Comparison of ENCODE assay signal across 23 cellular contexts in the genomic region with DNA sequence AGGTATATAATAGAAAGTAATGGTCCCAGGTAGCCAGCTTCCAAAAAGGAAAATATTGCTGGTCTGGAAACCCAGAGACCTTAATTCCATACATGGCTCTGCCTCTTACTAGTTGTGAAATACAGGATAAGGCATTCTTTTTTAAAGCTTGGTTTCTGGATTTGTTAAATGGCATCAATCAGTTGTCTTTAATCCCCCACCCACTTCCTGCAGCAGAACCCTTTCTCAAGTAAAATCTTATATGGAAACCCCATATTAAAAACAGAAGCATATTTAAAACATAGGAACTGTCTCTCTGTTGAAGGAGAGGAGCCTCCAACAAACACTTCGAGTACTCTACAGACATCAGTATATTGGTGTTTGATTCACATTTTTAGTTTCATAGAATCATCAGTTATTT. TPM values are rescaled to one million over a fixed set of nuclear protein-coding genes. Genes with fewer than 3 reads are reported as not detected.
A peak's percentile ranks its signal among the peaks of the same experiment; 100 is the strongest.
DNase-seq lines count a peak whose midpoint lies in the region; ATAC-seq and TF ChIP-seq lines count a peak whose summit lies in the region.
"Had no signal": no experiment of that assay in that cellular context is flagged by ENCODE, and none has a peak within 500 bp of the region (broad histone marks: within the 10 kb centered on the region; RNA-seq: fewer than 3 reads in every experiment).

No MANE protein-coding gene starts in this region.

- CTCF ChIA-PET in A673 (lab: Charles Lee), result no interaction called here
- CTCF ChIA-PET in activated CD4-positive, alpha-beta T cell treated with anti-CD3 and anti-CD28 coated beads for 36 hours (lab: Charles Lee), result interaction anchor here (1.4 kb wide), 1 partner anchor 9 kb away, joined by 4 read pairs; no protein-coding TSS in a partner anchor

- ATAC-seq in psoas muscle (no peak), HG03108 (IDR thresholded peaks at IDR 0.05; ENCODE audit: unreplicated experiment) (no peak), HG02623 (IDR thresholded peaks at IDR 0.05; ENCODE audit: unreplicated experiment) (no peak), GM19455 (IDR thresholded peaks at IDR 0.05; ENCODE audit: unreplicated experiment) (no peak)
- no peak for ATAC-seq in activated CD4-positive, alpha-beta T cell treated with anti-CD3 and anti-CD28 coated beads for 36 hours
- ATAC-seq: mucosa of descending colon; stimulated activated naive CD8-positive, alpha-beta T cell treated with anti-CD3 and anti-CD28 coated beads, Interleukin-15, Interleukin-2, amounts not matched to agents 100 U/mL and 50 U/mL, for 24 hours had no signal

- H3K36me3 Mint-ChIP-seq in brain, result peaks cover 42% of the 10 kb centered on the region
- H3K36me3 Mint-ChIP-seq in activated CD4-positive, alpha-beta T cell treated with anti-CD3 and anti-CD28 coated beads for 36 hours (ENCODE audit: low read depth), result no peaks in the 10 kb centered on the region
- H3K36me3 Mint-ChIP-seq: activated CD4-positive, alpha-beta memory T cell treated with anti-CD3 and anti-CD28 coated beads for 36 hours; CD8-positive, alpha-beta memory T cell had no signal

- peak overlapping the region; percentile 93 for H3K4me2 ChIP-seq in KMS-11

- POLR2A ChIA-PET in A673 (lab: Charles Lee; ENCODE audit: low non-redundant PET), result no interaction called here
- POLR2A ChIA-PET in activated CD4-positive, alpha-beta T cell treated with anti-CD3 and anti-CD28 coated beads for 36 hours (lab: Charles Lee), result no interaction called here

- peak overlapping the region; percentile 87 for H3K27ac ChIP-seq in A673 (ENCODE audit: low read depth, low read length, poor library complexity, severe bottlenecking)
- H3K27ac ChIP-seq in KMS-11, result peak overlapping the region; percentile 87
- H3K27ac ChIP-seq in psoas muscle, result peak overlapping the region; percentile 82
- H3K27ac ChIP-seq: epithelial cell of prostate, VCaP had no signal

- no peak for TF ChIP-seq CTCF in A673 (conservative IDR thresholded peaks at IDR 0.05; ENCODE audit: low read depth, low read length)
- no peak for TF ChIP-seq CTCF in KMS-11 (conservative IDR thresholded peaks at IDR 0.05; ENCODE audit: low read depth, low read length)
- TF ChIP-seq CTCF in brain (conservative IDR thresholded peaks at IDR 0.05), result no peak
- no peak for TF ChIP-seq CTCF in psoas muscle (IDR thresholded peaks at IDR 0.05)

- H3K9me3 ChIP-seq in A673 (ENCODE audit: low read depth, low read length, poor library complexity, severe bottlenecking) (no peaks in the 10 kb centered on the region), psoas muscle (no peaks in the 10 kb centered on the region)
- H3K9me3 ChIP-seq: mucosa of descending colon had no signal

- peak; percentile 56 for DNase-seq in A673 (ENCODE audit: low spot score)
- no peak for DNase-seq in psoas muscle
- no peak for DNase-seq in activated CD4-positive, alpha-beta T cell treated with anti-CD3 and anti-CD28 coated beads for 36 hours
- DNase-seq: activated CD4-positive, alpha-beta memory T cell treated with anti-CD3 and anti-CD28 coated beads for 36 hours; activated naive CD4-positive, alpha-beta T cell treated with anti-CD3 and anti-CD28 coated beads for 36 hours; activated T-cell treated with anti-CD3 and anti-CD28 coated beads, Interleukin-2, amount 50 U/mL, for 1 hour; CD8-positive, alpha-beta memory T cell; cortex of kidney; GDM1; KG1; mucosa of descending colon; NCI-H1048; NCI-H2107; NCI-H82; stimulated activated naive CD8-positive, alpha-beta T cell treated with anti-CD3 and anti-CD28 coated beads, Interleukin-15, Interleukin-2, amounts not matched to agents 100 U/mL and 50 U/mL, for 24 hours; T-helper 1 cell had no signal

- peak overlapping the region in 1 of 5 experiments; percentile 35 for H3K4me3 Mint-ChIP-seq in brain
- no peak overlapping the region for H3K4me3 Mint-ChIP-seq in activated CD4-positive, alpha-beta T cell treated with anti-CD3 and anti-CD28 coated beads for 36 hours
- H3K4me3 Mint-ChIP-seq: activated CD4-positive, alpha-beta memory T cell treated with anti-CD3 and anti-CD28 coated beads for 36 hours; activated naive CD4-positive, alpha-beta T cell treated with anti-CD3 and anti-CD28 coated beads for 36 hours; CD8-positive, alpha-beta memory T cell had no signal

- H3K27me3 ChIP-seq in A673 (replicated peaks; ENCODE audit: insufficient read depth, low read depth, low read length, poor library complexity) (no peaks in the 10 kb centered on the region), KMS-11 (ENCODE audit: insufficient read depth, low read depth) (no peaks in the 10 kb centered on the region), psoas muscle (ENCODE audit: insufficient read depth in 3 of 3, low read length in 2 of 3) (no peaks in the 10 kb centered on the region)

- 91 to 97% (median 94%) methylated on average over 1 of the region's 1 CpG for WGBS in psoas muscle, 3 donors

- no peak overlapping the region for H2AFZ ChIP-seq in KMS-11 (ENCODE audit: low read depth)

- no TSS peak for BruUV-seq in A673 (replicated peaks; lab: Mats Ljungman, UMichigan)

- H3K4me1 Mint-ChIP-seq in brain, result peaks cover 67% of the 10 kb centered on the region
- H3K4me1 Mint-ChIP-seq in activated CD4-positive, alpha-beta T cell treated with anti-CD3 and anti-CD28 coated beads for 36 hours, result peaks cover 3% of the 10 kb centered on the region
- H3K4me1 Mint-ChIP-seq: CD8-positive, alpha-beta memory T cell had no signal

- H3K9ac ChIP-seq in KMS-11, result peak overlapping the region; percentile 76; the same call in 1 of the 2 replicates

- H3K36me3 ChIP-seq in A673 (ENCODE audit: insufficient read depth, low read length, poor library complexity, severe bottlenecking) (no peaks in the 10 kb centered on the region), KMS-11 (ENCODE audit: insufficient read depth) (no peaks in the 10 kb centered on the region), psoas muscle (ENCODE audit: insufficient read depth in 1 of 2, low read depth in 1 of 2) (peaks cover 0 to 8% of the 10 kb centered on the region in 2 donors)

- H3K4me1 ChIP-seq in A673 (ENCODE audit: insufficient read depth, low read length, poor library complexity, severe bottlenecking) (peaks cover 56% of the 10 kb centered on the region), KMS-11 (ENCODE audit: low read depth, poor library complexity, severe bottlenecking) (peaks cover 45% of the 10 kb centered on the region), psoas muscle (peaks cover 32% of the 10 kb centered on the region)

- H4K20me1 ChIP-seq in KMS-11 (ENCODE audit: insufficient read depth), result no peaks in the 10 kb centered on the region

- no peaks in the 10 kb centered on the region for H3K79me2 ChIP-seq in KMS-11 (ENCODE audit: insufficient read depth, low read depth)

- H3K4me3 ChIP-seq in A673 (ENCODE audit: low read depth, low read length, poor library complexity, severe bottlenecking) (no peak overlapping the region), KMS-11 (IDR thresholded peaks at IDR 0.05; ENCODE audit: insufficient read depth, low read depth, low read length) (no peak overlapping the region), psoas muscle (no peak overlapping the region)
- H3K4me3 ChIP-seq: mucosa of descending colon had no signal

- H3K9me3 Mint-ChIP-seq in brain, result no peaks in the 10 kb centered on the region
- no peaks in the 10 kb centered on the region for H3K9me3 Mint-ChIP-seq in activated CD4-positive, alpha-beta T cell treated with anti-CD3 and anti-CD28 coated beads for 36 hours (ENCODE audit: low read depth)
- H3K9me3 Mint-ChIP-seq: activated CD4-positive, alpha-beta memory T cell treated with anti-CD3 and anti-CD28 coated beads for 36 hours; activated naive CD4-positive, alpha-beta T cell treated with anti-CD3 and anti-CD28 coated beads for 36 hours; CD8-positive, alpha-beta memory T cell had no signal

- H3K27ac Mint-ChIP-seq in brain, result peak overlapping the region; percentile 22 to 97 (median 74)
- H3K27ac Mint-ChIP-seq in activated CD4-positive, alpha-beta T cell treated with anti-CD3 and anti-CD28 coated beads for 36 hours, result no peak overlapping the region
- H3K27ac Mint-ChIP-seq: activated CD4-positive, alpha-beta memory T cell treated with anti-CD3 and anti-CD28 coated beads for 36 hours; activated naive CD4-positive, alpha-beta T cell treated with anti-CD3 and anti-CD28 coated beads for 36 hours; CD8-positive, alpha-beta memory T cell had no signal

- intact Hi-C loops in A673 (cut with micrococcal nuclease; ENCODE audit: unreplicated experiment), result no loop called here
- intact Hi-C loops in psoas muscle (cut with DNase I), result loop anchor here (5.0 to 10.0 kb wide), 2 partner anchors 466 to 469 kb away; partner anchors contain the start of gene PHIP (in 2 of the 2)
- intact Hi-C loops in activated CD4-positive, alpha-beta T cell treated with anti-CD3 and anti-CD28 coated beads for 36 hours (cut with DNase I, micrococcal nuclease), result no loop called here

- H3K27me3 Mint-ChIP-seq in brain, result peaks cover 3% of the 10 kb centered on the region
- H3K27me3 Mint-ChIP-seq in activated CD4-positive, alpha-beta T cell treated with anti-CD3 and anti-CD28 coated beads for 36 hours, result peaks cover 2% of the 10 kb centered on the region

RNA-seq across cellular contexts. Expression of gene LCA5, which starts 6.2 kb away (rescaled TPM):
- total RNA-seq in A673 (2021) (3.5 and 4.0 TPM in 2 replicates), psoas muscle (1 to 10 TPM in 3 of 4 donors, under 1 TPM in 1; 0.91 to 2.7 (median 1.6) TPM)
- polyA plus RNA-seq in brain (ENCODE audit: insufficient read depth, low read depth, low replicate concordance) (7.2 TPM), psoas muscle (1 to 10 TPM in 1 of 3 donors, under 1 TPM in 2; 0.48 to 1.1 (median 0.48) TPM)
- total RNA-seq in activated CD4-positive, alpha-beta T cell treated with anti-CD3 and anti-CD28 coated beads for 36 hours, result under 1 TPM; 0.25 to 0.32 TPM

Comparison
In these comparisons a context has a peak if more than half of its experiments do, and no peak if none do; other contexts are left out.
1. intact Hi-C loops: an anchor here in psoas muscle (5.0 to 10.0 kb wide); none called in A673 and activated CD4-positive, alpha-beta T cell treated with anti-CD3 and anti-CD28 coated beads for 36 hours.